In the genomic region with DNA sequence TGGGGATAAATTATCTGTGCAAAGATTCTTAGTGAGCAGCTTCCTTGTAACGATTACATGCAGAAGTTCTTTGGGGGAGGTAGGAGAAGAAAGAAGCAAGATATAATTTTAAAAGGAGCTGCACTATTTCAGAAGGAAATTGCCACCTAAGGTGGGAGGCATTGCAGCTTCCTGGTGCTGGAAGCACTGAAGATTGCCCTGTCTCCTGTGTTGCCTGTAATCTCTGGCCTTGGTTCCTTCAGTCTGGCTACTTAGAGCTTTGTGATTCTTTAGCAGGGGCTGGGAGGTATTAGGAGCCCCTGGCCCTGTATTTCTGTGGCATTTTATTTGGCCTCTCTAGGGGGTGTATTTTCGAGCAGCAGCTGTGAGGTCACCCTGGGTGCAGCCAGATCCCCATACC, we compare ENCODE assay signal across 21 cellular contexts. TPM values are rescaled to one million over a fixed set of nuclear protein-coding genes. Genes with fewer than 3 reads are reported as not detected.
"Had no signal": no experiment of that assay in that cellular context is flagged by ENCODE, and none has a peak within 500 bp of the region (broad histone marks: within the 10 kb centered on the region; RNA-seq: fewer than 3 reads in every experiment).

No MANE protein-coding gene starts in this region.

- H3K9me3 ChIP-seq: colonic mucosa, esophagus muscularis mucosa, right atrium auricular region, transverse colon, upper lobe of right lung, uterus had no signal

- H3K27ac ChIP-seq: colonic mucosa, esophagus muscularis mucosa, parathyroid adenoma, right atrium auricular region, transverse colon, upper lobe of right lung, uterus had no signal

- H3K36me3 ChIP-seq: colonic mucosa, esophagus muscularis mucosa, right atrium auricular region, transverse colon, upper lobe of right lung, uterus had no signal

- DNase-seq: colonic mucosa; effector CD8-positive, alpha-beta T cell; foreskin melanocyte; immature natural killer cell; left ventricle myocardium superior; natural killer cell; stimulated activated CD4-positive, alpha-beta T cell treated with anti-CD3 and anti-CD28 coated beads, Interleukin-12 subunit alpha, Interleukin-12 subunit beta, amount 100 ng/mL, for 4 hours; stimulated activated CD4-positive, alpha-beta T cell treated with anti-CD3 and anti-CD28 coated beads, Interleukin-2, amount 100 ng/mL, for 24 hours; stimulated activated CD4-positive, alpha-beta T cell treated with anti-CD3 and anti-CD28 coated beads, Interleukin-4, amount 100 ng/mL, for 24 hours; transverse colon; upper lobe of right lung; uterus had no signal

- ATAC-seq: left ventricle myocardium superior; natural killer cell; sciatic nerve; stimulated activated memory B cell treated with anti-CD40 and anti-IgM and Interleukin-4, amounts not matched to agents 10 μg/mL and 1 μg/mL and 100 μg/mL, for 72 hours; upper lobe of right lung had no signal

- H3K4me1 ChIP-seq: colonic mucosa, esophagus muscularis mucosa, parathyroid adenoma, transverse colon, upper lobe of right lung, uterus had no signal

- H3K27me3 ChIP-seq: colonic mucosa, esophagus muscularis mucosa, right atrium auricular region, transverse colon, upper lobe of right lung, uterus had no signal

- H3K4me3 ChIP-seq: colonic mucosa, esophagus muscularis mucosa, lung, right atrium auricular region, smooth muscle cell, transverse colon, upper lobe of right lung, uterus had no signal

RNA-seq across cellular contexts. Expression of a gene that starts 35.5 kb away (rescaled TPM):
- total RNA-seq: chondrocyte, endothelial cell of umbilical vein had no signal
- polyA plus RNA-seq: endothelial cell of umbilical vein had no signal
